ENCODE assay signal across 11 cellular contexts in the genomic region with DNA sequence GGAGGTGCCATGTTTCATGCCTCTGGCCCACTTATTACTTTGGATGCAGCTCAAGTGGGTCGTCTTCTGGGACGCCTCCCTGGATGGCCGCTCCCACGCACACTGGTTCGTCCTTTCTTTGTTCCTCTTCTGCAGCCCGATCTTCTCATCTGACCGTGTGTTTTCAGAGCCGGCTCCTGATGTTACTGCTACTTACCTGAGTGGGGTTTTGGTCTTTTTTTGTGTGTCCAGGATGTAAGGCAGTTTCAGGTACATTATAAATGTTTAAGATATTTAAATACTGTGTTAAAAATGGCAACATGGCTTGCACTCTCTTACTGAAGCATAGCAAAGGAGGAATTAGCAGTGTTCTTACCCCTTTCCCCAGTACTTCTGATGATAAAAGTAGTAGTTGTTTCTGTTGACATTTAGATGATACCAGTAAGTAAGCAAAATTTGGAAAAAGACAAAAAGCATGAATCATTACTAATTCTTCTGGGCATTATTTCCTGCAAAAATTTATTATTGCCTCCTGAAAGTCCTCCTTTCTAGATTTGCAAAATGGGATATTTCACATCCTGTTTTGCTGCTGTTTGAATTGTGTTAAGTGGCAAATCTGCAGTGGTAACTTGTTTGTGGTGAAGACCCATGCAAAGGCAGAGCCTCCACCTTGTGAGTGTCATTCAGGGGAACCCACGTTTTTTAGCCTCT. TPM values are rescaled to one million over a fixed set of nuclear protein-coding genes. Genes with fewer than 3 reads are reported as not detected.
DNase-seq lines count a peak whose midpoint lies in the region; ATAC-seq, FAIRE-seq and TF ChIP-seq lines count a peak whose summit lies in the region.
"Had no signal": no experiment of that assay in that cellular context is flagged by ENCODE, and none has a peak within 500 bp of the region (broad histone marks: within the 10 kb centered on the region; RNA-seq: fewer than 3 reads in every experiment).

No MANE protein-coding gene starts in this region.

- FAIRE-seq in urothelium cell line (lab: Jason Lieb, UNC) = no peak

- H3K36me3 Mint-ChIP-seq in activated CD4-positive, alpha-beta T cell treated with anti-CD3 and anti-CD28 coated beads for 36 hours (ENCODE audit: low read depth) = peaks cover 28% of the 10 kb centered on the region
- H3K36me3 Mint-ChIP-seq in osteocyte (ENCODE audit: unreplicated experiment) = peaks cover 12% of the 10 kb centered on the region
- H3K36me3 Mint-ChIP-seq in chondrocyte (ENCODE audit: low read depth) = peaks cover 2% of the 10 kb centered on the region

- H3K4me3 ChIP-seq in Karpas-422 (ENCODE audit: low read length) = peak overlapping the region; percentile 20; the same call in 1 of the 2 replicates

- H3K27ac ChIP-seq in Karpas-422 (ENCODE audit: low read length) = peak overlapping the region; percentile 30; the same call in 1 of the 2 replicates

- H3K27me3 ChIP-seq in Karpas-422 (ENCODE audit: low read length) = no peaks in the 10 kb centered on the region

- H3K9me2 ChIP-seq in Karpas-422 (replicated peaks; ENCODE audit: insufficient read depth, low read length) = no peaks in the 10 kb centered on the region

- peaks cover 15% of the 10 kb centered on the region for H4K20me1 ChIP-seq in Karpas-422 (ENCODE audit: insufficient read depth, low read depth, low read length)

- POLR2A ChIA-PET in activated CD4-positive, alpha-beta T cell treated with anti-CD3 and anti-CD28 coated beads for 36 hours (lab: Charles Lee) = no interaction called here

- ATAC-seq in activated CD4-positive, alpha-beta T cell treated with anti-CD3 and anti-CD28 coated beads for 36 hours = no peak
- ATAC-seq in HG02571 (IDR thresholded peaks at IDR 0.05; ENCODE audit: unreplicated experiment) = peak; percentile 55

- DNase-seq in activated CD4-positive, alpha-beta T cell treated with anti-CD3 and anti-CD28 coated beads for 36 hours = no peak
- DNase-seq in activated CD4-positive, alpha-beta T cell treated with anti-CD3 and anti-CD28 coated beads for 1 hour = no peak
- DNase-seq in Karpas-422 (no peak), osteocyte (ENCODE audit: extremely low spot score, unreplicated experiment) (no peak), chondrocyte (ENCODE audit: low spot score) (no peak), posterior cingulate gyrus (no peak), urothelium cell line (ENCODE audit: low spot score) (no peak)
- DNase-seq: activated CD4-positive, CD25-positive, alpha-beta regulatory T cell; NCI-H1105 had no signal

- H3K9me3 Mint-ChIP-seq in activated CD4-positive, alpha-beta T cell treated with anti-CD3 and anti-CD28 coated beads for 36 hours (ENCODE audit: low read depth) = no peaks in the 10 kb centered on the region
- H3K9me3 Mint-ChIP-seq in osteocyte (ENCODE audit: unreplicated experiment) (no peaks in the 10 kb centered on the region), chondrocyte (ENCODE audit: low read depth) (peaks cover 3% of the 10 kb centered on the region)

- intact Hi-C loops in activated CD4-positive, alpha-beta T cell treated with anti-CD3 and anti-CD28 coated beads for 36 hours (cut with DNase I, micrococcal nuclease) = no loop called here
- intact Hi-C loops in posterior cingulate gyrus (cut with DNase I) = no loop called here

- H3K4me2 ChIP-seq in Karpas-422 (ENCODE audit: low read depth, low read length, poor library complexity, severe bottlenecking) = peak overlapping the region; percentile 48

- no peaks in the 10 kb centered on the region for H3K27me3 Mint-ChIP-seq in activated CD4-positive, alpha-beta T cell treated with anti-CD3 and anti-CD28 coated beads for 36 hours
- H3K27me3 Mint-ChIP-seq in osteocyte (ENCODE audit: unreplicated experiment) (no peaks in the 10 kb centered on the region), chondrocyte (ENCODE audit: low read depth) (no peaks in the 10 kb centered on the region)

- peaks cover 100% of the 10 kb centered on the region for H3K79me2 ChIP-seq in Karpas-422 (ENCODE audit: low read length)

- peaks cover 79% of the 10 kb centered on the region for H3K4me1 Mint-ChIP-seq in activated CD4-positive, alpha-beta T cell treated with anti-CD3 and anti-CD28 coated beads for 36 hours
- H3K4me1 Mint-ChIP-seq in osteocyte (ENCODE audit: unreplicated experiment) (peaks cover 15% of the 10 kb centered on the region), chondrocyte (ENCODE audit: low read depth) (peaks cover 7% of the 10 kb centered on the region)

- H3K27ac Mint-ChIP-seq in activated CD4-positive, alpha-beta T cell treated with anti-CD3 and anti-CD28 coated beads for 36 hours = peak overlapping the region; percentile 74
- H3K27ac Mint-ChIP-seq in osteocyte (ENCODE audit: unreplicated experiment) = peak overlapping the region; percentile 23
- no peak overlapping the region for H3K27ac Mint-ChIP-seq in chondrocyte (ENCODE audit: unreplicated experiment)

- H3K4me3 Mint-ChIP-seq in activated CD4-positive, alpha-beta T cell treated with anti-CD3 and anti-CD28 coated beads for 36 hours = no peak overlapping the region
- H3K4me3 Mint-ChIP-seq in osteocyte (ENCODE audit: unreplicated experiment) = no peak overlapping the region
- no peak overlapping the region for H3K4me3 Mint-ChIP-seq in chondrocyte (ENCODE audit: unreplicated experiment)

- H3K9ac ChIP-seq in Karpas-422 (ENCODE audit: low read length) = no peak overlapping the region

- H3K9me3 ChIP-seq in Karpas-422 (ENCODE audit: low read length) = no peaks in the 10 kb centered on the region

- no peak for TF ChIP-seq CTCF in osteocyte (IDR thresholded peaks at IDR 0.05)
- no peak for TF ChIP-seq CTCF in chondrocyte (IDR thresholded peaks at IDR 0.05)

- peaks cover 62% of the 10 kb centered on the region for H3K4me1 ChIP-seq in Karpas-422 (ENCODE audit: low read length)

- H3K36me3 ChIP-seq in Karpas-422 (ENCODE audit: insufficient read depth, low read length) = peaks cover 12% of the 10 kb centered on the region; the same call in 1 of the 2 replicates

- CTCF ChIA-PET in activated CD4-positive, alpha-beta T cell treated with anti-CD3 and anti-CD28 coated beads for 36 hours (lab: Charles Lee) = interaction anchor here (1.0 to 1.8 kb wide), 2 partner anchors 14 to 154 kb away, joined by 3 to 5 read pairs; no protein-coding TSS in a partner anchor

- H2AFZ ChIP-seq in Karpas-422 (ENCODE audit: low read length) = no peak overlapping the region

RNA-seq across cellular contexts. Expression of a gene that starts 59.4 kb away (rescaled TPM):
- total RNA-seq in activated CD4-positive, alpha-beta T cell treated with anti-CD3 and anti-CD28 coated beads for 36 hours = not detected
- not detected in 2 replicates for total RNA-seq in Karpas-422 (2014; rRNA removed; shearing (Covaris generic); ENCODE audit: low replicate concordance)
- total RNA-seq in osteocyte (0.08 and 0.11 TPM in 2 replicates), chondrocyte (not detected in 3 replicates)
- total RNA-seq: A673 had no signal
